28 cellular contexts compared by ENCODE assay signal in the genomic region with DNA sequence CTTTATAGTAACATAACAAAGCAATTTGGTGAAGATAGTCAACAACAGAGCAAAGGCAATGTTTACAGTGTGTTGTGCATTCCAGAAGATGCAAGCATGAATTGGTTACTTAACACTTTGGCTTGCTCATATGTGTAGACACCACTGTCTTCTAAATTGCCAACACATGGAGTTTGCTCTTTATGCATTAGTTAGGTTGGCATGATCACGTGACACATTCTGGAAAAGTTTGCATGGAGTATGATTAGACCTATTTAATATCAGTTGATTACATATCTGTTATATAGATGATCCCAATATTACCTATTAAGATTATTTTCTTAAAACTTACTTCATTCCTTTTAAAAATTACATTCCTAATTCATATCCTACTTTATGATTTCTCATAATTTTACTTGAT.
"Had no signal": no experiment of that assay in that cellular context is flagged by ENCODE, and none has a peak within 500 bp of the region (broad histone marks: within the 10 kb centered on the region; RNA-seq: fewer than 3 reads in every experiment).

No MANE protein-coding gene starts in this region.

- H3K9me3 ChIP-seq: left lung, lower lobe of right lung, neutrophil, psoas muscle, stomach, testis, thyroid gland, transverse colon, upper lobe of left lung, vagina had no signal

- DNase-seq: kidney glomerular epithelial cell; left colon; left lung; lower lobe of right lung; mammary epithelial cell; mesenchymal stem cell; naive thymus-derived CD8-positive, alpha-beta T cell; occipital lobe; psoas muscle; stimulated activated CD4-positive, alpha-beta T cell treated with anti-CD3 and anti-CD28 coated beads, Interleukin-12 subunit alpha, Interleukin-12 subunit beta, amount 100 ng/mL, for 4 hours; stimulated activated CD4-positive, alpha-beta T cell treated with anti-CD3 and anti-CD28 coated beads, Interleukin-15, amount 100 ng/mL, for 24 hours; stimulated activated CD4-positive, alpha-beta T cell treated with anti-CD3 and anti-CD28 coated beads, Interleukin-2, amount 100 ng/mL, for 24 hours; stimulated activated CD4-positive, alpha-beta T cell treated with anti-CD3 and anti-CD28 coated beads, Interleukin-4, amount 100 ng/mL, for 1 hour; stimulated activated naive B cell treated with anti-CD40 and anti-IgM and Interleukin-4, amounts not matched to agents 10 μg/mL and 1 μg/mL and 100 μg/mL, for 72 hours; stimulated activated naive CD8-positive, alpha-beta T cell treated with anti-CD3 and anti-CD28 coated beads, Interleukin-15, Interleukin-2, amounts not matched to agents 100 U/mL and 50 U/mL, for 24 hours; stomach; testis; thyroid gland; transverse colon; upper lobe of left lung had no signal

- H3K27ac ChIP-seq: left lung, lower lobe of right lung, neutrophil, parathyroid adenoma, psoas muscle, skin epidermis, stomach, testis, thyroid gland, transverse colon, upper lobe of left lung, vagina had no signal

- H3K9me3 Mint-ChIP-seq: naive thymus-derived CD8-positive, alpha-beta T cell; nephron; neural crest cell; stimulated activated naive B cell treated with anti-CD40 and anti-IgM and Interleukin-4, amounts not matched to agents 10 μg/mL and 1 μg/mL and 100 μg/mL, for 72 hours had no signal

- H3K4me1 ChIP-seq: left lung, lower lobe of right lung, parathyroid adenoma, psoas muscle, stomach, testis, thyroid gland, transverse colon, upper lobe of left lung, vagina had no signal

- H3K27me3 ChIP-seq: left lung, neutrophil, stomach, testis, thyroid gland, transverse colon, upper lobe of left lung, vagina had no signal

- H3K36me3 Mint-ChIP-seq: naive thymus-derived CD8-positive, alpha-beta T cell; stimulated activated naive B cell treated with anti-CD40 and anti-IgM and Interleukin-4, amounts not matched to agents 10 μg/mL and 1 μg/mL and 100 μg/mL, for 72 hours had no signal

- ATAC-seq: left colon; left lung; lower lobe of right lung; naive thymus-derived CD8-positive, alpha-beta T cell; psoas muscle; sciatic nerve; stimulated activated naive B cell treated with anti-CD40 and anti-IgM and Interleukin-4, amounts not matched to agents 10 μg/mL and 1 μg/mL and 100 μg/mL, for 72 hours; stimulated activated naive CD8-positive, alpha-beta T cell treated with anti-CD3 and anti-CD28 coated beads, Interleukin-15, Interleukin-2, amounts not matched to agents 100 U/mL and 50 U/mL, for 24 hours had no signal

- H3K79me2 ChIP-seq: parathyroid adenoma had no signal

- H3K36me3 ChIP-seq: left lung, lower lobe of right lung, neutrophil, stomach, thyroid gland, transverse colon, upper lobe of left lung, vagina had no signal

- H3K4me1 Mint-ChIP-seq: naive thymus-derived CD8-positive, alpha-beta T cell; neural crest cell; stimulated activated naive B cell treated with anti-CD40 and anti-IgM and Interleukin-4, amounts not matched to agents 10 μg/mL and 1 μg/mL and 100 μg/mL, for 72 hours had no signal

- H3K4me3 Mint-ChIP-seq: naive thymus-derived CD8-positive, alpha-beta T cell; nephron; neural crest cell; stimulated activated naive B cell treated with anti-CD40 and anti-IgM and Interleukin-4, amounts not matched to agents 10 μg/mL and 1 μg/mL and 100 μg/mL, for 72 hours had no signal

- H3K4me3 ChIP-seq: left lung, lower lobe of right lung, psoas muscle, skin epidermis, stomach, testis, thyroid gland, transverse colon, upper lobe of left lung, vagina had no signal

- H3K27ac Mint-ChIP-seq: naive thymus-derived CD8-positive, alpha-beta T cell; nephron; stimulated activated naive B cell treated with anti-CD40 and anti-IgM and Interleukin-4, amounts not matched to agents 10 μg/mL and 1 μg/mL and 100 μg/mL, for 72 hours had no signal

- H2AFZ ChIP-seq: parathyroid adenoma had no signal

- H3K9ac ChIP-seq: parathyroid adenoma had no signal

- FAIRE-seq: keratinocyte had no signal
